Comparison of ENCODE assay signal across 1 cellular context in the genomic region with DNA sequence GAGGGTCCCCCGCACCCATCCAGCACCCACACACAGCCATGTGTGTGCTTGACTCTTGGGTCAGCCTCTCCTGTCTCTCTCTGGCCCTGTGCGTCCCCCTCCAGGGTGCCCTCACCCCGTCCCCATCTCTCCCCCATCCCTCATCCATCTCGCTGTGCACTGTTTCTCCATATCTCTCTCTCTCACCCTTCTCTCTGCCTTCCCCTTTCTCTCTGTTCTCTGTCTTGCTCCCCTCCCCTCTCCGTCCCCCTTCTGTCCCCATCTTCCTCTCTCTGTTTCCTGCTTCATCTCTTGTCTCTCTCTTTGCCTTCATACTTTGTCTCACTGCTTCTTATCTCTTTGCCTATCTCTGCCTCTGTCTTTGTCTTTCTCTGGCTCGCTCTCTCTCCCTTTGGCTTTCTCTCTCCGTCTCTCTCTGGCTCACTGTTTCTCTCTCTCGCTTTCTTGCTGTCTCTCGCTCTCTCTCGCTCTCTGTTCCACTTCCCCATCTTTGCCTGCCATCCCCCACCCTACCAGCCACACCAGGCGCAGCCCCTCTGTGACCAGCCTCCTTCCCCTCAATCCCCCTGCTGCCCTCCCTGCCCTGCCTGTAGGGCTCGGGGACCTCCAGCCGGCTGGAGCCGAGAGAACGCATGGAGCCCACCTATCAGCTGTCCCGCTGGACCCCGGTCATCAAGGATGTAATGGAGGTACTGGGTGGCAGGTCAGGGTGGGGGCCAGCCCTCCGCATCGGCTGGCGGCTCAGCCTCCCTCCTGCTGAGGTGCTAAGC.
TF ChIP-seq lines count a peak whose summit lies in the region.

No MANE protein-coding gene starts in this region.

TF ChIP-seq in K562, 482 proteins besides CTCF, POLR2A, EP300 and RAD21:
- TF ChIP-seq RBFOX2 (IDR thresholded peaks at IDR 0.05; ENCODE audit: low read depth, low read length): peak; percentile 59
- TF ChIP-seq CHD2 (IDR thresholded peaks at IDR 0.05; ENCODE audit: low read depth, low read length): no peak
- TF ChIP-seq CCNT2 (IDR thresholded peaks at IDR 0.05; ENCODE audit: borderline replicate concordance, extremely low read depth, insufficient read length, low read depth, low read length): no peak
- TF ChIP-seq BRD4 (IDR thresholded peaks at IDR 0.05): no peak
- TF ChIP-seq, protein P1, sequence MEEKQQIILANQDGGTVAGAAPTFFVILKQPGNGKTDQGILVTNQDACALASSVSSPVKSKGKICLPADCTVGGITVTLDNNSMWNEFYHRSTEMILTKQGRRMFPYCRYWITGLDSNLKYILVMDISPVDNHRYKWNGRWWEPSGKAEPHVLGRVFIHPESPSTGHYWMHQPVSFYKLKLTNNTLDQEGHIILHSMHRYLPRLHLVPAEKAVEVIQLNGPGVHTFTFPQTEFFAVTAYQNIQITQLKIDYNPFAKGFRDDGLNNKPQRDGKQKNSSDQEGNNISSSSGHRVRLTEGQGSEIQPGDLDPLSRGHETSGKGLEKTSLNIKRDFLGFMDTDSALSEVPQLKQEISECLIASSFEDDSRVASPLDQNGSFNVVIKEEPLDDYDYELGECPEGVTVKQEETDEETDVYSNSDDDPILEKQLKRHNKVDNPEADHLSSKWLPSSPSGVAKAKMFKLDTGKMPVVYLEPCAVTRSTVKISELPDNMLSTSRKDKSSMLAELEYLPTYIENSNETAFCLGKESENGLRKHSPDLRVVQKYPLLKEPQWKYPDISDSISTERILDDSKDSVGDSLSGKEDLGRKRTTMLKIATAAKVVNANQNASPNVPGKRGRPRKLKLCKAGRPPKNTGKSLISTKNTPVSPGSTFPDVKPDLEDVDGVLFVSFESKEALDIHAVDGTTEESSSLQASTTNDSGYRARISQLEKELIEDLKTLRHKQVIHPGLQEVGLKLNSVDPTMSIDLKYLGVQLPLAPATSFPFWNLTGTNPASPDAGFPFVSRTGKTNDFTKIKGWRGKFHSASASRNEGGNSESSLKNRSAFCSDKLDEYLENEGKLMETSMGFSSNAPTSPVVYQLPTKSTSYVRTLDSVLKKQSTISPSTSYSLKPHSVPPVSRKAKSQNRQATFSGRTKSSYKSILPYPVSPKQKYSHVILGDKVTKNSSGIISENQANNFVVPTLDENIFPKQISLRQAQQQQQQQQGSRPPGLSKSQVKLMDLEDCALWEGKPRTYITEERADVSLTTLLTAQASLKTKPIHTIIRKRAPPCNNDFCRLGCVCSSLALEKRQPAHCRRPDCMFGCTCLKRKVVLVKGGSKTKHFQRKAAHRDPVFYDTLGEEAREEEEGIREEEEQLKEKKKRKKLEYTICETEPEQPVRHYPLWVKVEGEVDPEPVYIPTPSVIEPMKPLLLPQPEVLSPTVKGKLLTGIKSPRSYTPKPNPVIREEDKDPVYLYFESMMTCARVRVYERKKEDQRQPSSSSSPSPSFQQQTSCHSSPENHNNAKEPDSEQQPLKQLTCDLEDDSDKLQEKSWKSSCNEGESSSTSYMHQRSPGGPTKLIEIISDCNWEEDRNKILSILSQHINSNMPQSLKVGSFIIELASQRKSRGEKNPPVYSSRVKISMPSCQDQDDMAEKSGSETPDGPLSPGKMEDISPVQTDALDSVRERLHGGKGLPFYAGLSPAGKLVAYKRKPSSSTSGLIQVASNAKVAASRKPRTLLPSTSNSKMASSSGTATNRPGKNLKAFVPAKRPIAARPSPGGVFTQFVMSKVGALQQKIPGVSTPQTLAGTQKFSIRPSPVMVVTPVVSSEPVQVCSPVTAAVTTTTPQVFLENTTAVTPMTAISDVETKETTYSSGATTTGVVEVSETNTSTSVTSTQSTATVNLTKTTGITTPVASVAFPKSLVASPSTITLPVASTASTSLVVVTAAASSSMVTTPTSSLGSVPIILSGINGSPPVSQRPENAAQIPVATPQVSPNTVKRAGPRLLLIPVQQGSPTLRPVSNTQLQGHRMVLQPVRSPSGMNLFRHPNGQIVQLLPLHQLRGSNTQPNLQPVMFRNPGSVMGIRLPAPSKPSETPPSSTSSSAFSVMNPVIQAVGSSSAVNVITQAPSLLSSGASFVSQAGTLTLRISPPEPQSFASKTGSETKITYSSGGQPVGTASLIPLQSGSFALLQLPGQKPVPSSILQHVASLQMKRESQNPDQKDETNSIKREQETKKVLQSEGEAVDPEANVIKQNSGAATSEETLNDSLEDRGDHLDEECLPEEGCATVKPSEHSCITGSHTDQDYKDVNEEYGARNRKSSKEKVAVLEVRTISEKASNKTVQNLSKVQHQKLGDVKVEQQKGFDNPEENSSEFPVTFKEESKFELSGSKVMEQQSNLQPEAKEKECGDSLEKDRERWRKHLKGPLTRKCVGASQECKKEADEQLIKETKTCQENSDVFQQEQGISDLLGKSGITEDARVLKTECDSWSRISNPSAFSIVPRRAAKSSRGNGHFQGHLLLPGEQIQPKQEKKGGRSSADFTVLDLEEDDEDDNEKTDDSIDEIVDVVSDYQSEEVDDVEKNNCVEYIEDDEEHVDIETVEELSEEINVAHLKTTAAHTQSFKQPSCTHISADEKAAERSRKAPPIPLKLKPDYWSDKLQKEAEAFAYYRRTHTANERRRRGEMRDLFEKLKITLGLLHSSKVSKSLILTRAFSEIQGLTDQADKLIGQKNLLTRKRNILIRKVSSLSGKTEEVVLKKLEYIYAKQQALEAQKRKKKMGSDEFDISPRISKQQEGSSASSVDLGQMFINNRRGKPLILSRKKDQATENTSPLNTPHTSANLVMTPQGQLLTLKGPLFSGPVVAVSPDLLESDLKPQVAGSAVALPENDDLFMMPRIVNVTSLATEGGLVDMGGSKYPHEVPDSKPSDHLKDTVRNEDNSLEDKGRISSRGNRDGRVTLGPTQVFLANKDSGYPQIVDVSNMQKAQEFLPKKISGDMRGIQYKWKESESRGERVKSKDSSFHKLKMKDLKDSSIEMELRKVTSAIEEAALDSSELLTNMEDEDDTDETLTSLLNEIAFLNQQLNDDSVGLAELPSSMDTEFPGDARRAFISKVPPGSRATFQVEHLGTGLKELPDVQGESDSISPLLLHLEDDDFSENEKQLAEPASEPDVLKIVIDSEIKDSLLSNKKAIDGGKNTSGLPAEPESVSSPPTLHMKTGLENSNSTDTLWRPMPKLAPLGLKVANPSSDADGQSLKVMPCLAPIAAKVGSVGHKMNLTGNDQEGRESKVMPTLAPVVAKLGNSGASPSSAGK (IDR thresholded peaks at IDR 0.05): no peak
- TF ChIP-seq EZH2 (IDR thresholded peaks at IDR 0.05; ENCODE audit: borderline replicate concordance, low read depth, low read length): no peak
- TF ChIP-seq PPARD (CRISPR knock-in tag; IDR thresholded peaks at IDR 0.05): no peak
- TF ChIP-seq ZMIZ1 (IDR thresholded peaks at IDR 0.05; ENCODE audit: low read depth in 2 of 2, low read length in 2 of 2): no peak
- peak; percentile 29 for TF ChIP-seq RBM22 (IDR thresholded peaks at IDR 0.05; ENCODE audit: low read depth, low read length, poor library complexity, severe bottlenecking)
- no peak for TF ChIP-seq HDAC1 (IDR thresholded peaks at IDR 0.05)
- TF ChIP-seq CBX8 (IDR thresholded peaks at IDR 0.05; ENCODE audit: borderline replicate concordance, extremely low read depth, low read depth, low read length, poor library complexity, severe bottlenecking): no peak
- TF ChIP-seq NELFE (IDR thresholded peaks at IDR 0.05; ENCODE audit: insufficient read depth, insufficient read length): no peak
- TF ChIP-seq RNF219 (CRISPR knock-in tag; IDR thresholded peaks at IDR 0.05): no peak
- no peak for TF ChIP-seq SMARCB1 (IDR thresholded peaks at IDR 0.05; ENCODE audit: insufficient read length, low read depth)
- no peak for TF ChIP-seq NR1H2 (CRISPR knock-in tag; IDR thresholded peaks at IDR 0.05)
- no peak for TF ChIP-seq ZKSCAN3 (CRISPR knock-in tag; IDR thresholded peaks at IDR 0.05)
- no peak for TF ChIP-seq HSF4 (CRISPR knock-in tag; IDR thresholded peaks at IDR 0.05; ENCODE audit: borderline replicate concordance)
- no peak for TF ChIP-seq TCFL5 (CRISPR knock-in tag; conservative IDR thresholded peaks at IDR 0.05)
- no peak for TF ChIP-seq CBX2 (IDR thresholded peaks at IDR 0.05; ENCODE audit: insufficient read depth, low read length, poor library complexity, severe bottlenecking)
- TF ChIP-seq ZC3H11A (IDR thresholded peaks at IDR 0.05; ENCODE audit: low read depth, low read length): no peak
- TF ChIP-seq HDGF (IDR thresholded peaks at IDR 0.05): no peak
- TF ChIP-seq TFAM (CRISPR knock-in tag; conservative IDR thresholded peaks at IDR 0.05): no peak
- TF ChIP-seq HMGN3 (IDR thresholded peaks at IDR 0.05; ENCODE audit: borderline replicate concordance, extremely low read depth, insufficient read length, low read depth, low read length): no peak
- TF ChIP-seq TGIF2 (CRISPR knock-in tag; IDR thresholded peaks at IDR 0.05): no peak
- no peak for TF ChIP-seq NFYB (IDR thresholded peaks at IDR 0.05; ENCODE audit: extremely low read depth, insufficient read length)
- TF ChIP-seq HNRNPK (IDR thresholded peaks at IDR 0.05; ENCODE audit: low read depth, low read length, poor library complexity, severe bottlenecking): no peak
- TF ChIP-seq RBM34 (IDR thresholded peaks at IDR 0.05; ENCODE audit: borderline replicate concordance, insufficient read depth, low read length): no peak
- TF ChIP-seq ZFPM2 (CRISPR knock-in tag; IDR thresholded peaks at IDR 0.05): no peak
- TF ChIP-seq ZNF445 (CRISPR knock-in tag; IDR thresholded peaks at IDR 0.05; ENCODE audit: low read depth): no peak
- no peak for TF ChIP-seq NCOA1 (IDR thresholded peaks at IDR 0.05; ENCODE audit: low read depth)
- no peak for TF ChIP-seq MEF2A (IDR thresholded peaks at IDR 0.05; ENCODE audit: control insufficient read depth, low read depth, low read length)
- TF ChIP-seq ZNF583 (CRISPR knock-in tag; IDR thresholded peaks at IDR 0.05): no peak
- no peak for TF ChIP-seq ZKSCAN8 (CRISPR knock-in tag; IDR thresholded peaks at IDR 0.05)
- peak; percentile 63 for TF ChIP-seq POLR2G (IDR thresholded peaks at IDR 0.05; ENCODE audit: low read depth, low read length)
- TF ChIP-seq, protein P2, sequence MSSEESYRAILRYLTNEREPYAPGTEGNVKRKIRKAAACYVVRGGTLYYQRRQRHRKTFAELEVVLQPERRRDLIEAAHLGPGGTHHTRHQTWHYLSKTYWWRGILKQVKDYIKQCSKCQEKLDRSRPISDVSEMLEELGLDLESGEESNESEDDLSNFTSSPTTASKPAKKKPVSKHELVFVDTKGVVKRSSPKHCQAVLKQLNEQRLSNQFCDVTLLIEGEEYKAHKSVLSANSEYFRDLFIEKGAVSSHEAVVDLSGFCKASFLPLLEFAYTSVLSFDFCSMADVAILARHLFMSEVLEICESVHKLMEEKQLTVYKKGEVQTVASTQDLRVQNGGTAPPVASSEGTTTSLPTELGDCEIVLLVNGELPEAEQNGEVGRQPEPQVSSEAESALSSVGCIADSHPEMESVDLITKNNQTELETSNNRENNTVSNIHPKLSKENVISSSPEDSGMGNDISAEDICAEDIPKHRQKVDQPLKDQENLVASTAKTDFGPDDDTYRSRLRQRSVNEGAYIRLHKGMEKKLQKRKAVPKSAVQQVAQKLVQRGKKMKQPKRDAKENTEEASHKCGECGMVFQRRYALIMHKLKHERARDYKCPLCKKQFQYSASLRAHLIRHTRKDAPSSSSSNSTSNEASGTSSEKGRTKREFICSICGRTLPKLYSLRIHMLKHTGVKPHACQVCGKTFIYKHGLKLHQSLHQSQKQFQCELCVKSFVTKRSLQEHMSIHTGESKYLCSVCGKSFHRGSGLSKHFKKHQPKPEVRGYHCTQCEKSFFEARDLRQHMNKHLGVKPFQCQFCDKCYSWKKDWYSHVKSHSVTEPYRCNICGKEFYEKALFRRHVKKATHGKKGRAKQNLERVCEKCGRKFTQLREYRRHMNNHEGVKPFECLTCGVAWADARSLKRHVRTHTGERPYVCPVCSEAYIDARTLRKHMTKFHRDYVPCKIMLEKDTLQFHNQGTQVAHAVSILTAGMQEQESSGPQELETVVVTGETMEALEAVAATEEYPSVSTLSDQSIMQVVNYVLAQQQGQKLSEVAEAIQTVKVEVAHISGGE (CRISPR knock-in tag; IDR thresholded peaks at IDR 0.05): no peak
- no peak for TF ChIP-seq CSDE1 (IDR thresholded peaks at IDR 0.05)
- no peak for TF ChIP-seq ZNF3 (CRISPR knock-in tag; IDR thresholded peaks at IDR 0.05)
- peak; percentile 21 for TF ChIP-seq POLR2B (IDR thresholded peaks at IDR 0.05; ENCODE audit: low read depth, partially characterized antibody)
- TF ChIP-seq PTBP1 (IDR thresholded peaks at IDR 0.05; ENCODE audit: low read depth, low read length): peak; percentile 85
- TF ChIP-seq POLR2AphosphoS5 (IDR thresholded peaks at IDR 0.05; ENCODE audit: control insufficient read depth, insufficient read depth, low read depth, low read length): no peak
- TF ChIP-seq FOXK2 (conservative IDR thresholded peaks at IDR 0.05 in 1 of 2, IDR thresholded peaks at IDR 0.05 in 1 of 2; ENCODE audit: low read depth in 2 of 2): no peak
- TF ChIP-seq ZNF232 (CRISPR knock-in tag; IDR thresholded peaks at IDR 0.05): no peak
